Comparison of ENCODE assay signal across 8 cellular contexts in genomic region chr22:35399678-35400334, GRCh38. TPM values are rescaled to one million over a fixed set of nuclear protein-coding genes. Genes with fewer than 3 reads are reported as not detected.
DNase-seq lines count a peak whose midpoint lies in the region; ATAC-seq and TF ChIP-seq lines count a peak whose summit lies in the region.

Gene MCM5, plus strand, starts transcription at chr22:35400140. Its CDS starts 299 bp downstream, at chr22:35400439.

- peak within 1 kb of the TSS; percentile 21 for H3K27ac ChIP-seq in AG04450 (ENCODE audit: low read depth, low read length)

- peak within 1 kb of the TSS; percentile 97 for H3K27ac Mint-ChIP-seq in central memory CD8-positive, alpha-beta T cell (ENCODE audit: low read depth)

- peak within 1 kb of the TSS; percentile 83 for H3K4me3 ChIP-seq in AG04450 (ENCODE audit: low read depth, low read length)

- H3K4me1 Mint-ChIP-seq in central memory CD8-positive, alpha-beta T cell, result peaks cover 25% of the 10 kb centered on the region

- H3K27me3 ChIP-seq in AG04450 (ENCODE audit: control insufficient read depth, insufficient read depth, low read length), result no peaks in the 10 kb centered on the region

- CTCF ChIA-PET in AG04450 (lab: Charles Lee), result no interaction called here

- H3K9me3 Mint-ChIP-seq in central memory CD8-positive, alpha-beta T cell, result no peaks in the 10 kb centered on the region

- H3K4me3 Mint-ChIP-seq in central memory CD8-positive, alpha-beta T cell, result peak within 1 kb of the TSS; percentile 100

- peak; percentile 91 for DNase-seq in AG04450 (ENCODE audit: low read depth, low spot score)
- DNase-seq in NCI-H345 (lab: John Stamatoyannopoulos, UW), result peak; percentile 97
- peak; percentile 88 to 96 (median 95) for DNase-seq in activated CD4-positive, CD25-positive, alpha-beta regulatory T cell (lab: John Stamatoyannopoulos, UW)
- peak; percentile 92 to 97 for DNase-seq in central memory CD8-positive, alpha-beta T cell (ENCODE audit: low spot score in 2 of 2)
- DNase-seq in iris pigment epithelial cell (ENCODE audit: low read depth), result peak; percentile 98
- peak; percentile 95 to 96 for DNase-seq in stimulated activated CD4-positive, alpha-beta T cell treated with anti-CD3 and anti-CD28 coated beads, Interleukin-12 subunit alpha, Interleukin-12 subunit beta, amount 100 ng/mL, for 24 hours (ENCODE audit: low read depth in 2 of 2)

- H3K9me3 ChIP-seq in AG04450 (ENCODE audit: control insufficient read depth, insufficient read depth, low read length), result no peaks in the 10 kb centered on the region; the same call in 1 of the 2 replicates

- TF ChIP-seq CTCF in AG04450 (IDR thresholded peaks at IDR 0.05; ENCODE audit: low read depth, low read length), result no peak

- ATAC-seq in GM18909 (IDR thresholded peaks at IDR 0.05; ENCODE audit: poor library complexity, unreplicated experiment) (peak; percentile 94), HG03175 (IDR thresholded peaks at IDR 0.05; ENCODE audit: unreplicated experiment) (peak; percentile 96)
- peak; percentile 100 for ATAC-seq in central memory CD8-positive, alpha-beta T cell (replicated peaks; ENCODE audit: extremely low read depth, poor library complexity, severe bottlenecking)

- H3K27me3 Mint-ChIP-seq in central memory CD8-positive, alpha-beta T cell, result no peaks in the 10 kb centered on the region

- H3K36me3 Mint-ChIP-seq in central memory CD8-positive, alpha-beta T cell (ENCODE audit: insufficient read depth), result peaks cover 30% of the 10 kb centered on the region

- POLR2A ChIA-PET in AG04450 (lab: Yijun Ruan, JAX), result no interaction called here

RNA-seq across cellular contexts. Expression of gene MCM5, which starts in this region (rescaled TPM):
- 12.0 and 15.0 TPM in 2 replicates for polyA plus RNA-seq in AG04450 (2011; rRNA removed)
- 31.5 and 33.5 TPM in 2 replicates for polyA minus RNA-seq in AG04450 (2011; rRNA and poly(A)+ RNA removed)

Comparison
In these comparisons a context has a peak if more than half of its experiments do, and no peak if none do; other contexts are left out.
1. Peak in every context shown above with its lines: DNase-seq, ATAC-seq, H3K4me3 ChIP-seq and H3K27ac ChIP-seq.